8 cellular contexts compared by ENCODE assay signal in genomic region chr19:35509018-35509652, GRCh38. TPM values are rescaled to one million over a fixed set of nuclear protein-coding genes. Genes with fewer than 3 reads are reported as not detected.
DNase-seq lines count a peak whose midpoint lies in the region; ATAC-seq lines count a peak whose summit lies in the region.

No MANE protein-coding gene starts in this region.

- peak; percentile 63 for DNase-seq in activated CD4-positive, alpha-beta T cell treated with anti-CD3 and anti-CD28 coated beads for 36 hours
- no peak for DNase-seq in activated CD4-positive, alpha-beta T cell treated with anti-CD3 and anti-CD28 coated beads for 1 hour
- peak; percentile 60 for DNase-seq in activated CD8-positive, alpha-beta T cell treated with anti-CD3 and anti-CD28 coated beads, Interleukin-2, amount 10 ng/mL, durations not matched to agents 7 days and 5 days
- DNase-seq in stimulated activated CD8-positive, alpha-beta memory T cell treated with anti-CD3 and anti-CD28 coated beads, Interleukin-12 subunit alpha, Interleukin-12 subunit beta, amount 100 ng/mL, for 1 hour (ENCODE audit: low read depth): peak; percentile 11
- no peak for DNase-seq in NCI-H187 (lab: John Stamatoyannopoulos, UW)

- POLR2A ChIA-PET in activated CD4-positive, alpha-beta T cell treated with anti-CD3 and anti-CD28 coated beads for 36 hours (lab: Charles Lee): no interaction called here
- POLR2A ChIA-PET in activated CD8-positive, alpha-beta T cell treated with anti-CD3 and anti-CD28 coated beads, Interleukin-2, amount 10 ng/mL, durations not matched to agents 7 days and 5 days (lab: Charles Lee): interaction anchor here (1.2 kb wide), 1 partner anchor 14 kb away, joined by 3 read pairs; no protein-coding TSS in a partner anchor

- H3K27ac Mint-ChIP-seq in activated CD4-positive, alpha-beta T cell treated with anti-CD3 and anti-CD28 coated beads for 36 hours: no peak overlapping the region
- H3K27ac Mint-ChIP-seq in activated CD8-positive, alpha-beta T cell treated with anti-CD3 and anti-CD28 coated beads, Interleukin-2, amount 10 ng/mL, durations not matched to agents 7 days and 5 days: no peak overlapping the region

- CTCF ChIA-PET in activated CD4-positive, alpha-beta T cell treated with anti-CD3 and anti-CD28 coated beads for 36 hours (lab: Charles Lee): interaction anchor here (0.6 to 2.5 kb wide), 18 partner anchors 10 to 287 kb away, joined by 3 to 16 read pairs (median 3); partner anchors contain the start of gene COX6B1
- CTCF ChIA-PET in activated CD8-positive, alpha-beta T cell treated with anti-CD3 and anti-CD28 coated beads, Interleukin-2, amount 10 ng/mL, durations not matched to agents 7 days and 5 days (lab: Charles Lee): interaction anchor here (1.0 to 3.7 kb wide), 9 partner anchors 11 to 155 kb away, joined by 3 to 22 read pairs (median 7); no protein-coding TSS in a partner anchor

- H3K36me3 Mint-ChIP-seq in activated CD4-positive, alpha-beta T cell treated with anti-CD3 and anti-CD28 coated beads for 36 hours (ENCODE audit: low read depth): no peaks in the 10 kb centered on the region
- H3K36me3 Mint-ChIP-seq in activated CD8-positive, alpha-beta T cell treated with anti-CD3 and anti-CD28 coated beads, Interleukin-2, amount 10 ng/mL, durations not matched to agents 7 days and 5 days (ENCODE audit: low read depth): no peaks in the 10 kb centered on the region

- H3K27me3 Mint-ChIP-seq in activated CD4-positive, alpha-beta T cell treated with anti-CD3 and anti-CD28 coated beads for 36 hours: peaks cover 43% of the 10 kb centered on the region
- peaks cover 56% of the 10 kb centered on the region for H3K27me3 Mint-ChIP-seq in activated CD8-positive, alpha-beta T cell treated with anti-CD3 and anti-CD28 coated beads, Interleukin-2, amount 10 ng/mL, durations not matched to agents 7 days and 5 days (ENCODE audit: low read depth)

- H3K9me3 Mint-ChIP-seq in activated CD4-positive, alpha-beta T cell treated with anti-CD3 and anti-CD28 coated beads for 36 hours (ENCODE audit: low read depth): no peaks in the 10 kb centered on the region
- H3K9me3 Mint-ChIP-seq in activated CD8-positive, alpha-beta T cell treated with anti-CD3 and anti-CD28 coated beads, Interleukin-2, amount 10 ng/mL, durations not matched to agents 7 days and 5 days (ENCODE audit: insufficient read depth): no peaks in the 10 kb centered on the region

- peaks cover 15% of the 10 kb centered on the region for H3K4me1 Mint-ChIP-seq in activated CD4-positive, alpha-beta T cell treated with anti-CD3 and anti-CD28 coated beads for 36 hours
- H3K4me1 Mint-ChIP-seq in activated CD8-positive, alpha-beta T cell treated with anti-CD3 and anti-CD28 coated beads, Interleukin-2, amount 10 ng/mL, durations not matched to agents 7 days and 5 days (ENCODE audit: low read depth): peaks cover 16% of the 10 kb centered on the region

- intact Hi-C loops in activated CD4-positive, alpha-beta T cell treated with anti-CD3 and anti-CD28 coated beads for 36 hours (cut with DNase I, micrococcal nuclease): no loop called here

- peak; percentile 65 for ATAC-seq in activated CD4-positive, alpha-beta T cell treated with anti-CD3 and anti-CD28 coated beads for 36 hours
- peak; percentile 50 for ATAC-seq in activated CD8-positive, alpha-beta T cell treated with anti-CD3 and anti-CD28 coated beads, Interleukin-2, amount 10 ng/mL, durations not matched to agents 7 days and 5 days
- no peak for ATAC-seq in HG02840 (IDR thresholded peaks at IDR 0.05; ENCODE audit: low FRiP score, unreplicated experiment)
- ATAC-seq in HG03175 (IDR thresholded peaks at IDR 0.05; ENCODE audit: unreplicated experiment): no peak

- peak overlapping the region; percentile 43 for H3K4me3 Mint-ChIP-seq in activated CD4-positive, alpha-beta T cell treated with anti-CD3 and anti-CD28 coated beads for 36 hours
- H3K4me3 Mint-ChIP-seq in activated CD8-positive, alpha-beta T cell treated with anti-CD3 and anti-CD28 coated beads, Interleukin-2, amount 10 ng/mL, durations not matched to agents 7 days and 5 days: no peak overlapping the region

- H3K4me3 ChIP-seq in iPS-11a (ENCODE audit: low read depth, low read length): peak overlapping the region; percentile 82

RNA-seq across cellular contexts. Expression of gene DMKN, which starts 4.3 kb away (rescaled TPM):
- 1 to 10 TPM; 1.1 to 1.3 TPM for total RNA-seq in activated CD4-positive, alpha-beta T cell treated with anti-CD3 and anti-CD28 coated beads for 36 hours
- total RNA-seq in activated CD8-positive, alpha-beta T cell treated with anti-CD3 and anti-CD28 coated beads, Interleukin-2, amount 10 ng/mL, durations not matched to agents 7 days and 5 days: not detected

RNA-seq across cellular contexts. Expression of gene KRTDAP, which starts 18.9 kb away (rescaled TPM):
- not detected for total RNA-seq in activated CD4-positive, alpha-beta T cell treated with anti-CD3 and anti-CD28 coated beads for 36 hours
- total RNA-seq in activated CD8-positive, alpha-beta T cell treated with anti-CD3 and anti-CD28 coated beads, Interleukin-2, amount 10 ng/mL, durations not matched to agents 7 days and 5 days: not detected

RNA-seq across cellular contexts. Expression of gene SBSN, which starts 19.0 kb away (rescaled TPM):
- not detected for total RNA-seq in activated CD4-positive, alpha-beta T cell treated with anti-CD3 and anti-CD28 coated beads for 36 hours
- total RNA-seq in activated CD8-positive, alpha-beta T cell treated with anti-CD3 and anti-CD28 coated beads, Interleukin-2, amount 10 ng/mL, durations not matched to agents 7 days and 5 days: not detected

RNA-seq across cellular contexts. Expression of gene GAPDHS, which starts 24.1 kb away (rescaled TPM):
- not detected for total RNA-seq in activated CD4-positive, alpha-beta T cell treated with anti-CD3 and anti-CD28 coated beads for 36 hours
- not detected for total RNA-seq in activated CD8-positive, alpha-beta T cell treated with anti-CD3 and anti-CD28 coated beads, Interleukin-2, amount 10 ng/mL, durations not matched to agents 7 days and 5 days

RNA-seq across cellular contexts. Expression of gene TMEM147, which starts 36.3 kb away (rescaled TPM):
- 10 to 100 TPM; 73.1 to 73.8 TPM for total RNA-seq in activated CD4-positive, alpha-beta T cell treated with anti-CD3 and anti-CD28 coated beads for 36 hours
- total RNA-seq in activated CD8-positive, alpha-beta T cell treated with anti-CD3 and anti-CD28 coated beads, Interleukin-2, amount 10 ng/mL, durations not matched to agents 7 days and 5 days: 10 to 100 TPM; 53.3 to 54.1 TPM

Comparison
In these comparisons a context has a peak if more than half of its experiments do, and no peak if none do; other contexts are left out.
1. DNase-seq: peak in activated CD4-positive, alpha-beta T cell treated with anti-CD3 and anti-CD28 coated beads for 36 hours (single experiment), activated CD8-positive, alpha-beta T cell treated with anti-CD3 and anti-CD28 coated beads, Interleukin-2, amount 10 ng/mL, durations not matched to agents 7 days and 5 days (single experiment) and stimulated activated CD8-positive, alpha-beta memory T cell treated with anti-CD3 and anti-CD28 coated beads, Interleukin-12 subunit alpha, Interleukin-12 subunit beta, amount 100 ng/mL, for 1 hour (single experiment); none in activated CD4-positive, alpha-beta T cell treated with anti-CD3 and anti-CD28 coated beads for 1 hour (single experiment) and NCI-H187 (0 of 2).
2. ATAC-seq: peak in activated CD4-positive, alpha-beta T cell treated with anti-CD3 and anti-CD28 coated beads for 36 hours (single experiment) and activated CD8-positive, alpha-beta T cell treated with anti-CD3 and anti-CD28 coated beads, Interleukin-2, amount 10 ng/mL, durations not matched to agents 7 days and 5 days (single experiment); none in HG02840 (single experiment) and HG03175 (single experiment).